In the genomic region with DNA sequence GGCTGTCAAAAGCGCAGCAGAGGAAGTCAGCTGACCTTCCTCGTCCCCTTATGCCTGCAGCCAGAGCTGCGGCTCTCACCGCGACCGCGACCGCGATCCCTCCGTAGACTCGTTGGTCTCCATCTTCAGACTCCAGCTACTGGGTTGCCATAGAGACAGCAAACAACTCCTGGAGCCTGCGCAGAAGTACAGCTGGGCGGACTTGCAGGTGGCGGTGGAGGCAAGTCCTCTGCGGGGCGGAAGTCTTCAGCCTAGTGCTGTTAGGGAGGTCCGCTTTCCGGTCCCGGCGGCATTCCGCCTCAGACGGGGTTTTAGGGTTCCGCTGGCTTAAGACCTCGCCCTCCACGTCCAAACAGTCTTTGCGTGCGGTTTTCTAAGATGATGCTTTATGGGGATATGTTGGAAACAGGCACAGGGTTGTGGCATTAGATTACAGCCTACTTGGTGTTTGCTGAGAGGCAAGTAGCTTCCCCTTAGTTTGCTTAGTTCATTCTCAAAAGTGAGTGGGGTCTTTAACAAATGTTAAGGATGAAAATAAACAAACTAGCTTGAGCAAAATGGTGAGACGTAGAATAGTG, we compare ENCODE assay signal across 8 cellular contexts. TPM values are rescaled to one million over a fixed set of nuclear protein-coding genes. Genes with fewer than 3 reads are reported as not detected.
DNase-seq lines count a peak whose midpoint lies in the region; ATAC-seq lines count a peak whose summit lies in the region.

A gene with protein sequence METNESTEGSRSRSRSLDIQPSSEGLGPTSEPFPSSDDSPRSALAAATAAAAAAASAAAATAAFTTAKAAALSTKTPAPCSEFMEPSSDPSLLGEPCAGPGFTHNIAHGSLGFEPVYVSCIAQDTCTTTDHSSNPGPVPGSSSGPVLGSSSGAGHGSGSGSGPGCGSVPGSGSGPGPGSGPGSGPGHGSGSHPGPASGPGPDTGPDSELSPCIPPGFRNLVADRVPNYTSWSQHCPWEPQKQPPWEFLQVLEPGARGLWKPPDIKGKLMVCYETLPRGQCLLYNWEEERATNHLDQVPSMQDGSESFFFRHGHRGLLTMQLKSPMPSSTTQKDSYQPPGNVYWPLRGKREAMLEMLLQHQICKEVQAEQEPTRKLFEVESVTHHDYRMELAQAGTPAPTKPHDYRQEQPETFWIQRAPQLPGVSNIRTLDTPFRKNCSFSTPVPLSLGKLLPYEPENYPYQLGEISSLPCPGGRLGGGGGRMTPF (minus strand): TSS at position 238 of the 578 bp plus-strand sequence. CDS start 115 bp downstream, at position 123.

- DNase-seq in COLO829 (ENCODE audit: low spot score), result peak; percentile 98
- peak; percentile 96 for DNase-seq in HT1080 (ENCODE audit: low read depth)
- peak; percentile 99 for DNase-seq in NOMO-1 (lab: John Stamatoyannopoulos, UW; ENCODE audit: unreplicated experiment in 2 of 2)
- peak; percentile 92 for DNase-seq in activated CD8-positive, alpha-beta memory T cell treated with anti-CD3 and anti-CD28 coated beads, Interleukin-2, amount 50 U/mL, for 48 hours
- peak; percentile 94 for DNase-seq in epidermal melanocyte (ENCODE audit: insufficient read length, low spot score)
- peak; percentile 88 for DNase-seq in middle frontal gyrus (ENCODE audit: extremely low spot score, low spot score)
- DNase-seq in stimulated activated CD8-positive, alpha-beta memory T cell treated with anti-CD3 and anti-CD28 coated beads, Interleukin-2, amount 100 ng/mL, for 1 hour (ENCODE audit: low read depth in 2 of 2), result peak; percentile 90

- ATAC-seq in GM21367 (IDR thresholded peaks at IDR 0.05; ENCODE audit: unreplicated experiment), result peak; percentile 70

RNA-seq across cellular contexts. Expression of the gene that starts here (rescaled TPM):
- total RNA-seq in HT1080 (2014; rRNA removed; shearing (Covaris generic)), result 0.26 and 1.0 TPM in 2 replicates
- 0.75 and 1.3 TPM in 2 replicates for polyA plus RNA-seq in HT1080 (2015; cell fraction: cytosol; rRNA removed)
- 6.2 and 7.7 TPM in 2 replicates for polyA plus RNA-seq in HT1080 (2015; cell fraction: nucleus; rRNA removed)

Comparison
In these comparisons a context has a peak if more than half of its experiments do, and no peak if none do; other contexts are left out.
1. Peak in every context shown above with its lines: DNase-seq and ATAC-seq.